In genomic region chr4:4854649-4855292, GRCh38 we compare ENCODE assay signal across 17 cellular contexts. TPM values are rescaled to one million over a fixed set of nuclear protein-coding genes. Genes with fewer than 3 reads are reported as not detected.
A peak's percentile ranks its signal among the peaks of the same experiment; 100 is the strongest.
DNase-seq lines count a peak whose midpoint lies in the region; ATAC-seq and TF ChIP-seq lines count a peak whose summit lies in the region.
"Had no signal": no experiment of that assay in that cellular context is flagged by ENCODE, and none has a peak within 500 bp of the region (broad histone marks: within the 10 kb centered on the region; RNA-seq: fewer than 3 reads in every experiment).

No MANE protein-coding gene starts in this region.

- peaks cover 12% of the 10 kb centered on the region for H3K27me3 ChIP-seq in CD4-positive, CD25-positive, alpha-beta regulatory T cell (ENCODE audit: control insufficient read depth, insufficient read depth, low read length)
- H3K27me3 ChIP-seq in SJCRH30 (peaks cover 13% of the 10 kb centered on the region), mesenchymal stem cell (ENCODE audit: control insufficient read depth in 1 of 2, insufficient read depth in 1 of 2, low read length in 2 of 2) (peaks cover 13 to 87% of the 10 kb centered on the region in 2 experiments)

- H2BK5ac ChIP-seq in mesenchymal stem cell (ENCODE audit: low read depth, low read length, poor library complexity, severe bottlenecking): no peak overlapping the region

- TF ChIP-seq CTCF in HEK293 (tag by site-specific recombination; IDR thresholded peaks at IDR 0.05): no peak

- no peak overlapping the region for H3K27ac ChIP-seq in CD4-positive, CD25-positive, alpha-beta regulatory T cell (ENCODE audit: insufficient read depth, low read length, poor library complexity, severe bottlenecking)
- H3K27ac ChIP-seq in HEK293 (ENCODE audit: extremely low read depth, low read depth, low read length): no peak overlapping the region
- no peak overlapping the region for H3K27ac ChIP-seq in SJCRH30
- H3K27ac ChIP-seq in mesenchymal stem cell (ENCODE audit: low read length, poor library complexity, severe bottlenecking): no peak overlapping the region
- H3K27ac ChIP-seq: HL-60, thyroid gland had no signal

- H4K91ac ChIP-seq in mesenchymal stem cell (ENCODE audit: low read length): no peak overlapping the region

- DNase-seq in CD4-positive, CD25-positive, alpha-beta regulatory T cell: no peak
- peak in 1 of 2 experiments; percentile 26 for DNase-seq in SJCRH30
- no peak for DNase-seq in mesenchymal stem cell
- DNase-seq in activated naive CD4-positive, alpha-beta T cell treated with anti-CD3 and anti-CD28 coated beads for 36 hours: no peak
- no peak for DNase-seq in NCI-H1048 (lab: John Stamatoyannopoulos, UW)
- DNase-seq in cerebellar cortex (ENCODE audit: low spot score): no peak
- DNase-seq in T-cell: no peak
- DNase-seq: activated B cell treated with CpG ODN at 0.5 μM for 24 hours; activated naive CD8-positive, alpha-beta T cell treated with anti-CD3 and anti-CD28 coated beads for 36 hours; central memory CD4-positive, alpha-beta T cell; DMS79; Karpas-422; OCI-M1; SW 1271; thyroid gland had no signal

- H3K4me2 ChIP-seq in mesenchymal stem cell (ENCODE audit: low read length, poor library complexity, severe bottlenecking): peak overlapping the region; percentile 10

- no peaks in the 10 kb centered on the region for H3K36me3 ChIP-seq in CD4-positive, CD25-positive, alpha-beta regulatory T cell (ENCODE audit: control insufficient read depth, insufficient read depth, low read length)
- H3K36me3 ChIP-seq in HEK293 (ENCODE audit: control insufficient read depth in 2 of 2, insufficient read depth in 1 of 2, low read length in 2 of 2) (no peaks in the 10 kb centered on the region), SJCRH30 (no peaks in the 10 kb centered on the region), mesenchymal stem cell (ENCODE audit: control insufficient read depth in 1 of 2, insufficient read depth in 2 of 2, low read depth in 1 of 2, low read length in 2 of 2) (no peaks in the 10 kb centered on the region)
- H3K36me3 ChIP-seq: thyroid gland had no signal

- peaks cover 13 to 56% (median 28%) of the 10 kb centered on the region in 4 donors for H3K4me1 Mint-ChIP-seq in CD4-positive, CD25-positive, alpha-beta regulatory T cell
- H3K4me1 Mint-ChIP-seq in activated naive CD4-positive, alpha-beta T cell treated with anti-CD3 and anti-CD28 coated beads for 36 hours (ENCODE audit: low read depth): peaks cover 41% of the 10 kb centered on the region
- peaks cover 38 to 44% (median 43%) of the 10 kb centered on the region in 3 donors for H3K4me1 Mint-ChIP-seq in T-cell

- no peaks in the 10 kb centered on the region for H3K9me3 ChIP-seq in CD4-positive, CD25-positive, alpha-beta regulatory T cell (ENCODE audit: control insufficient read depth in 2 of 2, low read length in 2 of 2)
- no peaks in the 10 kb centered on the region for H3K9me3 ChIP-seq in HEK293 (ENCODE audit: control insufficient read depth, insufficient read depth, low read depth, low read length)
- no peaks in the 10 kb centered on the region for H3K9me3 ChIP-seq in SJCRH30 (replicated peaks)
- H3K9me3 ChIP-seq in mesenchymal stem cell (ENCODE audit: control insufficient read depth, low read length): no peaks in the 10 kb centered on the region
- H3K9me3 ChIP-seq: thyroid gland had no signal

- H3K18ac ChIP-seq in mesenchymal stem cell (ENCODE audit: low read depth in 1 of 2, low read length in 2 of 2): no peak overlapping the region

- H3K4me1 ChIP-seq in CD4-positive, CD25-positive, alpha-beta regulatory T cell (ENCODE audit: control insufficient read depth, insufficient read depth, low read length, poor library complexity, severe bottlenecking): peaks cover 41% of the 10 kb centered on the region
- H3K4me1 ChIP-seq in HEK293 (ENCODE audit: control insufficient read depth, insufficient read depth, low read length) (no peaks in the 10 kb centered on the region), SJCRH30 (no peaks in the 10 kb centered on the region), mesenchymal stem cell (ENCODE audit: control insufficient read depth, insufficient read depth, low read depth, low read length) (peaks cover 28% of the 10 kb centered on the region)

- peak overlapping the region; percentile 43 to 67 (median 62) for H3K4me3 Mint-ChIP-seq in CD4-positive, CD25-positive, alpha-beta regulatory T cell
- H3K4me3 Mint-ChIP-seq in activated naive CD4-positive, alpha-beta T cell treated with anti-CD3 and anti-CD28 coated beads for 36 hours: no peak overlapping the region
- peak overlapping the region in 1 of 3 donors; percentile 37 for H3K4me3 Mint-ChIP-seq in T-cell

- H3K9ac ChIP-seq in mesenchymal stem cell (ENCODE audit: low read length): no peak overlapping the region

- no peak overlapping the region for H2BK12ac ChIP-seq in mesenchymal stem cell (ENCODE audit: low read length in 2 of 2)

- no peak for ATAC-seq in CD4-positive, CD25-positive, alpha-beta regulatory T cell (ENCODE audit: low read depth in 2 of 2)
- ATAC-seq in T-cell (replicated peaks in 1 of 4): no peak

- no peak overlapping the region for H2BK15ac ChIP-seq in mesenchymal stem cell (ENCODE audit: low read depth, poor library complexity, severe bottlenecking)

- H3K27me3 Mint-ChIP-seq in CD4-positive, CD25-positive, alpha-beta regulatory T cell: peaks cover 89% of the 10 kb centered on the region
- peaks cover 77% of the 10 kb centered on the region for H3K27me3 Mint-ChIP-seq in activated naive CD4-positive, alpha-beta T cell treated with anti-CD3 and anti-CD28 coated beads for 36 hours (ENCODE audit: low read depth)
- peaks cover 52 to 81% of the 10 kb centered on the region in 2 donors for H3K27me3 Mint-ChIP-seq in T-cell

- CTCF ChIA-PET in HEK293 (lab: Yijun Ruan, JAX): no interaction called here
- CTCF ChIA-PET in activated naive CD4-positive, alpha-beta T cell treated with anti-CD3 and anti-CD28 coated beads for 36 hours (lab: Charles Lee): no interaction called here
- CTCF ChIA-PET in T-cell (lab: Charles Lee): no interaction called here

- H2BK120ac ChIP-seq in mesenchymal stem cell (ENCODE audit: low read depth, low read length): no peak overlapping the region

- H3K4me3 ChIP-seq in CD4-positive, CD25-positive, alpha-beta regulatory T cell (ENCODE audit: low read depth, low read length): no peak overlapping the region
- H3K4me3 ChIP-seq in HEK293 (ENCODE audit: low read depth, low read length) (no peak overlapping the region), SJCRH30 (0 out of 2 replicates have a peak overlapping the region, but pooled peaks have one; percentile 9), mesenchymal stem cell (ENCODE audit: insufficient read depth in 1 of 2, low read depth in 1 of 2, low read length in 2 of 2) (no peak overlapping the region)
- H3K4me3 ChIP-seq: thyroid gland had no signal

- no peak overlapping the region for H2AFZ ChIP-seq in mesenchymal stem cell (ENCODE audit: low read depth, low read length)

- H3K79me1 ChIP-seq in mesenchymal stem cell (replicated peaks; ENCODE audit: low read length, poor library complexity, severe bottlenecking): no peaks in the 10 kb centered on the region

- no peaks in the 10 kb centered on the region for H3K36me3 Mint-ChIP-seq in CD4-positive, CD25-positive, alpha-beta regulatory T cell
- no peaks in the 10 kb centered on the region for H3K36me3 Mint-ChIP-seq in activated naive CD4-positive, alpha-beta T cell treated with anti-CD3 and anti-CD28 coated beads for 36 hours (ENCODE audit: low read depth)
- no peaks in the 10 kb centered on the region for H3K36me3 Mint-ChIP-seq in T-cell

- H3K9me3 Mint-ChIP-seq in CD4-positive, CD25-positive, alpha-beta regulatory T cell: peaks cover 0 to 8% (median 0%) of the 10 kb centered on the region in 7 donors
- no peaks in the 10 kb centered on the region for H3K9me3 Mint-ChIP-seq in activated naive CD4-positive, alpha-beta T cell treated with anti-CD3 and anti-CD28 coated beads for 36 hours
- no peaks in the 10 kb centered on the region for H3K9me3 Mint-ChIP-seq in T-cell

- no peak overlapping the region for H3K14ac ChIP-seq in mesenchymal stem cell (ENCODE audit: low read length in 2 of 2)

- intact Hi-C loops in activated naive CD4-positive, alpha-beta T cell treated with anti-CD3 and anti-CD28 coated beads for 36 hours (cut with micrococcal nuclease): loop anchor here (5.0 to 10.0 kb wide), 2 partner anchors 190 to 467 kb away; partner anchors contain the start of gene NSG1

- 5% methylated on average over 19 of the region's 31 CpGs for WGBS in mesenchymal stem cell

- H2AK5ac ChIP-seq in mesenchymal stem cell (ENCODE audit: low read length, severe bottlenecking): no peak overlapping the region

- no peak overlapping the region for H4K8ac ChIP-seq in mesenchymal stem cell (ENCODE audit: low read length)

- H3K23ac ChIP-seq in mesenchymal stem cell (ENCODE audit: low read length in 2 of 2): no peak overlapping the region

- POLR2A ChIA-PET in HEK293 (lab: Yijun Ruan, JAX) (no interaction called here), T-cell (lab: Charles Lee) (no interaction called here)

- H3K4ac ChIP-seq in mesenchymal stem cell (ENCODE audit: low read depth in 1 of 2, low read length in 2 of 2): no peak overlapping the region

- no peak overlapping the region for H3K27ac Mint-ChIP-seq in CD4-positive, CD25-positive, alpha-beta regulatory T cell
- no peak overlapping the region for H3K27ac Mint-ChIP-seq in activated naive CD4-positive, alpha-beta T cell treated with anti-CD3 and anti-CD28 coated beads for 36 hours
- no peak overlapping the region for H3K27ac Mint-ChIP-seq in T-cell
- H3K27ac Mint-ChIP-seq: activated naive CD8-positive, alpha-beta T cell treated with anti-CD3 and anti-CD28 coated beads for 36 hours had no signal

TF ChIP-seq in HEK293, 187 proteins besides CTCF, POLR2A, EP300 and RAD21 (continues in another document):
- TF ChIP-seq ZNF433 (tag by site-specific recombination; IDR thresholded peaks at IDR 0.05; ENCODE audit: low read depth) (no peak), ZSCAN23 (tag by site-specific recombination; IDR thresholded peaks at IDR 0.05) (no peak), SP7 (tag by site-specific recombination; IDR thresholded peaks at IDR 0.05) (peak; percentile 45; the same call in 1 of the 2 replicates), TCF7L2 (IDR thresholded peaks at IDR 0.05; ENCODE audit: borderline replicate concordance, low read depth, low read length) (peak; percentile 99), ZSCAN16 (tag by site-specific recombination; IDR thresholded peaks at IDR 0.05) (no peak)

RNA-seq across cellular contexts. Expression of gene MSX1, which starts 4.7 kb away (rescaled TPM):
- total RNA-seq in CD4-positive, CD25-positive, alpha-beta regulatory T cell: 0.54 TPM
- under 1 TPM in 1 of 4 donors, not detected in 3; 0.32 TPM for polyA plus RNA-seq in CD4-positive, CD25-positive, alpha-beta regulatory T cell
- 9.8 and 10.2 TPM in 2 replicates for total RNA-seq in SJCRH30 (2014; rRNA removed; shearing (Covaris generic))
- 3.9 TPM for polyA plus RNA-seq in mesenchymal stem cell (2013, experiment 1 of 2)
- polyA plus RNA-seq in mesenchymal stem cell (2013, experiment 2 of 2): 4.2 TPM
- not detected for total RNA-seq in activated naive CD4-positive, alpha-beta T cell treated with anti-CD3 and anti-CD28 coated beads for 36 hours
- not detected for total RNA-seq in T-cell
- total RNA-seq: activated B cell treated with CpG ODN at 0.5 μM for 24 hours had no signal
